ENCODE assay signal across 18 cellular contexts in the genomic region with DNA sequence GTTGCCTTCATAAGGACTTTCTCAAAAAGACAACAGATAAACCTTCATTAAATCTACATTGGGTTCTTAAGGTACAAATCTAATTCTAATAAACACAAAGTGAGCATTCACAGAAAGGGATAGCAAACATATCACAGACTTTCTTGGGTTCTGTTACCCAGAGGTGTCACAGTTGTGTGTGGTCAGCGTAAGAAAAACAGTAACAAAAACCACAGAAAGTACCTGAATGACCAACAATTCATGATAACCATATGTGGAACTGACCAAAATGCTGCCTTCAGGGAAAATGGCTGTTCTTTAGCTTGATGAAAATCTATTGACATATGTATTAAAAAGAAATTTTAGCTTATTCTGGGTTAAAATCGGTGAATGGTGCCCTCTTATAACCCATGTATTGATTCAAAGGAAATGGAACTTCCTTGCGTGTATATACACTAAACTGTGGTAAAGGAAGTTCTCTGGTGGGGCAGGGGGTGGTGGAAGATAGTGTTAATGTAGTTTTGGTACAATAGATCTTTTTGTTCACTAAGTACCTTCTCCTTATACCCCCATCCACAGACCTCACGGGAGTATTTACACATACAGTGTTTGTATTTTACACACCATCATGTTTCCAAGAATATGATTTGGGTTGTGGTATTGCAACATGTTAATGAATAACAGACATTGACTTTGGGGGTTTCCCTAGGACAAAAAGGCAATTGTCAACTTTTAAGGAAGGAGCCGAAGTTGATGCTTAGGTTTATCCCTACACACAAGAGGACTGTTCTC.
A peak's percentile ranks its signal among the peaks of the same experiment; 100 is the strongest.
DNase-seq lines count a peak whose midpoint lies in the region; ATAC-seq, FAIRE-seq and TF ChIP-seq lines count a peak whose summit lies in the region.
"Had no signal": no experiment of that assay in that cellular context is flagged by ENCODE, and none has a peak within 500 bp of the region (broad histone marks: within the 10 kb centered on the region; RNA-seq: fewer than 3 reads in every experiment).

No MANE protein-coding gene starts in this region.

- H3K4me2 ChIP-seq in neuronal stem cell (ENCODE audit: insufficient read depth, low read length, poor library complexity, severe bottlenecking), result no peak overlapping the region

- POLR2A ChIA-PET in WTC11 (lab: Charles Lee), result no interaction called here
- POLR2A ChIA-PET in activated CD8-positive, alpha-beta T cell treated with anti-CD3 and anti-CD28 coated beads, Interleukin-2, amount 10 ng/mL, durations not matched to agents 7 days and 5 days (lab: Charles Lee), result no interaction called here

- H3K4me1 ChIP-seq in neuronal stem cell (ENCODE audit: control insufficient read depth in 2 of 2, insufficient read depth in 1 of 2, low read depth in 1 of 2, low read length in 2 of 2), result peaks cover 0 to 2% of the 10 kb centered on the region in 2 donors
- H3K4me1 ChIP-seq: Peyer's patch, spleen had no signal

- no peak overlapping the region for H3K4me3 ChIP-seq in neuronal stem cell (ENCODE audit: low read length in 2 of 2)
- H3K4me3 ChIP-seq: Peyer's patch, spleen had no signal

- no peak for DNase-seq in GM18507 (ENCODE audit: extremely low spot score, insufficient read length, low read depth)
- DNase-seq in WTC11 (ENCODE audit: low spot score), result no peak
- no peak for DNase-seq in activated CD4-positive, alpha-beta T cell treated with anti-CD3 and anti-CD28 coated beads for 1 hour
- no peak for DNase-seq in neuronal stem cell (ENCODE audit: low spot score)
- no peak for DNase-seq in activated CD8-positive, alpha-beta T cell treated with anti-CD3 and anti-CD28 coated beads, Interleukin-2, amount 10 ng/mL, durations not matched to agents 7 days and 5 days
- DNase-seq: ACHN, amniotic stem cell, cortex of kidney, DMS 273 treated with DMSO at 0.1 percent for 48 hours, foreskin fibroblast, HCEC 1CT, NCI-H2081 treated with DMSO at 0.1 percent for 48 hours, Peyer's patch, spleen had no signal

- H3K79me1 ChIP-seq in neuronal stem cell (ENCODE audit: low read depth, low read length), result peaks cover 6% of the 10 kb centered on the region

- H3K23ac ChIP-seq in neuronal stem cell (ENCODE audit: low read depth, low read length, poor library complexity), result no peak overlapping the region

- no peak overlapping the region for H2AK5ac ChIP-seq in neuronal stem cell (ENCODE audit: low read depth, low read length)

- FAIRE-seq in GM18507 (lab: Jason Lieb, UNC), result peak; percentile 88

- no peak overlapping the region for H4K91ac ChIP-seq in neuronal stem cell (ENCODE audit: low read depth, low read length, poor library complexity)

- no peaks in the 10 kb centered on the region for H3K9me3 Mint-ChIP-seq in WTC11
- peaks cover 7% of the 10 kb centered on the region for H3K9me3 Mint-ChIP-seq in activated CD8-positive, alpha-beta T cell treated with anti-CD3 and anti-CD28 coated beads, Interleukin-2, amount 10 ng/mL, durations not matched to agents 7 days and 5 days (ENCODE audit: insufficient read depth)

- H3K36me3 Mint-ChIP-seq in WTC11, result no peaks in the 10 kb centered on the region
- peaks cover 4% of the 10 kb centered on the region for H3K36me3 Mint-ChIP-seq in activated CD8-positive, alpha-beta T cell treated with anti-CD3 and anti-CD28 coated beads, Interleukin-2, amount 10 ng/mL, durations not matched to agents 7 days and 5 days (ENCODE audit: low read depth)
- H3K36me3 Mint-ChIP-seq: IgD-negative memory B cell had no signal

- no peaks in the 10 kb centered on the region; the same call in 1 of the 2 replicates for H3K27me3 Mint-ChIP-seq in WTC11 (ENCODE audit: low read depth)
- H3K27me3 Mint-ChIP-seq in activated CD8-positive, alpha-beta T cell treated with anti-CD3 and anti-CD28 coated beads, Interleukin-2, amount 10 ng/mL, durations not matched to agents 7 days and 5 days (ENCODE audit: low read depth), result peaks cover 3% of the 10 kb centered on the region

- no peak overlapping the region for H3K27ac Mint-ChIP-seq in WTC11
- H3K27ac Mint-ChIP-seq in activated CD8-positive, alpha-beta T cell treated with anti-CD3 and anti-CD28 coated beads, Interleukin-2, amount 10 ng/mL, durations not matched to agents 7 days and 5 days, result no peak overlapping the region
- H3K27ac Mint-ChIP-seq: IgD-negative memory B cell had no signal

- WGBS in neuronal stem cell (ENCODE audit: extremely low coverage in 2 of 2, insufficient read length in 2 of 2, insufficient replicate concordance in 1 of 2), 2 donors, result no CpG with 5 or more reads among the region's 5 CpGs

- H3K4ac ChIP-seq in neuronal stem cell (ENCODE audit: low read length), result no peak overlapping the region

- no peak overlapping the region for H3K18ac ChIP-seq in neuronal stem cell (ENCODE audit: low read length)

- no peak overlapping the region for H3K9ac ChIP-seq in neuronal stem cell (ENCODE audit: low read depth, low read length, poor library complexity)

- no peak overlapping the region for H2BK12ac ChIP-seq in neuronal stem cell (ENCODE audit: low read length)

- peaks cover 0 to 3% (median 0%) of the 10 kb centered on the region in 3 experiments for H3K27me3 ChIP-seq in neuronal stem cell (ENCODE audit: control insufficient read depth in 3 of 3, insufficient read depth in 3 of 3, low read depth in 1 of 3, low read length in 3 of 3)
- H3K27me3 ChIP-seq: Peyer's patch, spleen had no signal

- CTCF ChIA-PET in WTC11 (lab: Charles Lee), result no interaction called here
- CTCF ChIA-PET in activated CD8-positive, alpha-beta T cell treated with anti-CD3 and anti-CD28 coated beads, Interleukin-2, amount 10 ng/mL, durations not matched to agents 7 days and 5 days (lab: Charles Lee), result no interaction called here

- ATAC-seq in GM21423 (IDR thresholded peaks at IDR 0.05; ENCODE audit: unreplicated experiment), result peak; percentile 94
- ATAC-seq in HG03097 (IDR thresholded peaks at IDR 0.05; ENCODE audit: low FRiP score, unreplicated experiment), result peak; percentile 86
- no peak for ATAC-seq in WTC11
- no peak for ATAC-seq in GM18505 (IDR thresholded peaks at IDR 0.05; ENCODE audit: unreplicated experiment)
- ATAC-seq in activated CD8-positive, alpha-beta T cell treated with anti-CD3 and anti-CD28 coated beads, Interleukin-2, amount 10 ng/mL, durations not matched to agents 7 days and 5 days, result no peak

- no peak overlapping the region for H4K8ac ChIP-seq in neuronal stem cell (ENCODE audit: low read depth, low read length)

- H3K4me3 Mint-ChIP-seq in WTC11, result no peak overlapping the region
- no peak overlapping the region for H3K4me3 Mint-ChIP-seq in activated CD8-positive, alpha-beta T cell treated with anti-CD3 and anti-CD28 coated beads, Interleukin-2, amount 10 ng/mL, durations not matched to agents 7 days and 5 days
- H3K4me3 Mint-ChIP-seq: IgD-negative memory B cell had no signal

- no peaks in the 10 kb centered on the region for H3K4me1 Mint-ChIP-seq in WTC11
- no peaks in the 10 kb centered on the region for H3K4me1 Mint-ChIP-seq in activated CD8-positive, alpha-beta T cell treated with anti-CD3 and anti-CD28 coated beads, Interleukin-2, amount 10 ng/mL, durations not matched to agents 7 days and 5 days (ENCODE audit: low read depth)
- H3K4me1 Mint-ChIP-seq: IgD-negative memory B cell had no signal

- H3K36me3 ChIP-seq in neuronal stem cell (replicated peaks in 1 of 2; ENCODE audit: control insufficient read depth in 2 of 2, insufficient read depth in 2 of 2, low read length in 2 of 2), result peaks cover 0 to 10% of the 10 kb centered on the region in 2 donors
- H3K36me3 ChIP-seq: Peyer's patch had no signal

- H2BK120ac ChIP-seq in neuronal stem cell (ENCODE audit: low read depth, low read length), result no peak overlapping the region

- H2AFZ ChIP-seq in neuronal stem cell (ENCODE audit: low read length), result no peak overlapping the region

- H3K9me3 ChIP-seq in neuronal stem cell (replicated peaks in 1 of 2; ENCODE audit: control insufficient read depth in 2 of 2, insufficient read depth in 1 of 2, low read depth in 1 of 2, low read length in 2 of 2), result peaks cover 0 to 10% of the 10 kb centered on the region in 2 donors

- H2BK15ac ChIP-seq in neuronal stem cell (ENCODE audit: low read length), result no peak overlapping the region

- no peak overlapping the region for H3K27ac ChIP-seq in neuronal stem cell (replicated peaks; ENCODE audit: low read length)
- H3K27ac ChIP-seq: Peyer's patch, spleen had no signal

- no peak overlapping the region for H2BK5ac ChIP-seq in neuronal stem cell (ENCODE audit: low read length)

- TF ChIP-seq CTCF in WTC11 (IDR thresholded peaks at IDR 0.05), result no peak

- no peak for TF ChIP-seq POLR2A in GM18505 (IDR thresholded peaks at IDR 0.05; ENCODE audit: borderline replicate concordance, extremely low read depth, insufficient read depth, insufficient read length)

- H3K14ac ChIP-seq in neuronal stem cell (ENCODE audit: low read length), result no peak overlapping the region

TF ChIP-seq in WTC11, 78 proteins besides CTCF, POLR2A, EP300 and RAD21:
- TF ChIP-seq ZNF396 (CRISPR knock-in tag; IDR thresholded peaks at IDR 0.05; ENCODE audit: borderline replicate concordance) (no peak), PRRX2 (CRISPR knock-in tag; IDR thresholded peaks at IDR 0.05) (no peak), GABPB1 (CRISPR knock-in tag; IDR thresholded peaks at IDR 0.05) (peak; percentile 70), MLX (CRISPR knock-in tag; IDR thresholded peaks at IDR 0.05) (no peak)

Comparison
In these comparisons a context has a peak if more than half of its experiments do, and no peak if none do; other contexts are left out.
1. ATAC-seq: peak in GM21423 (single experiment) and HG03097 (single experiment); none in WTC11 (single experiment), GM18505 (single experiment) and activated CD8-positive, alpha-beta T cell treated with anti-CD3 and anti-CD28 coated beads, Interleukin-2, amount 10 ng/mL, durations not matched to agents 7 days and 5 days (single experiment).